Comparison of ENCODE assay signal across 1 cellular context in the genomic region with DNA sequence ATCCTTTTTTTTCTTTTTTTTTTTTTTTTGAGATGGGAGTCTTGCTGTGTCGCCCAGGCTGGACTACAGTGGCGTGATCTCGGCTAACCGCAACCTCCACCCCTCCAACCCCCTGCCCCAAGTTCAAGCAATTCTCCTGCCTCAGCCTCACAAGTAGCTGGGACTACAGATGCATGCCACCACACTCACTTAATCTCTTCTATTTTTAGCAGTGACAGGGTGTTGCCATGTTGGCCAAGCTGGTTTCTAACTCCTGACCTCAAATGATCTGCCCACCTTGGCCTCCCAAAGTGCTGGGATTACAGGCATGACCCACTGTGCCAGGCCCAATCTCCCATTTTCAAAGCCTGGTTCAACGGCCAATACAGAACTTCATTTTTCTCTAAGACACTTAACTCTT.
TF ChIP-seq lines count a peak whose summit lies in the region.

No MANE protein-coding gene starts in this region.

TF ChIP-seq in GM12878, 131 proteins besides CTCF, POLR2A, EP300 and RAD21:
- TF ChIP-seq, protein P1, sequence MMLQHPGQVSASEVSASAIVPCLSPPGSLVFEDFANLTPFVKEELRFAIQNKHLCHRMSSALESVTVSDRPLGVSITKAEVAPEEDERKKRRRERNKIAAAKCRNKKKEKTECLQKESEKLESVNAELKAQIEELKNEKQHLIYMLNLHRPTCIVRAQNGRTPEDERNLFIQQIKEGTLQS (IDR thresholded peaks at IDR 0.05; ENCODE audit: borderline replicate concordance, extremely low read depth, low read depth, low read length) = no peak
- TF ChIP-seq, protein P2, sequence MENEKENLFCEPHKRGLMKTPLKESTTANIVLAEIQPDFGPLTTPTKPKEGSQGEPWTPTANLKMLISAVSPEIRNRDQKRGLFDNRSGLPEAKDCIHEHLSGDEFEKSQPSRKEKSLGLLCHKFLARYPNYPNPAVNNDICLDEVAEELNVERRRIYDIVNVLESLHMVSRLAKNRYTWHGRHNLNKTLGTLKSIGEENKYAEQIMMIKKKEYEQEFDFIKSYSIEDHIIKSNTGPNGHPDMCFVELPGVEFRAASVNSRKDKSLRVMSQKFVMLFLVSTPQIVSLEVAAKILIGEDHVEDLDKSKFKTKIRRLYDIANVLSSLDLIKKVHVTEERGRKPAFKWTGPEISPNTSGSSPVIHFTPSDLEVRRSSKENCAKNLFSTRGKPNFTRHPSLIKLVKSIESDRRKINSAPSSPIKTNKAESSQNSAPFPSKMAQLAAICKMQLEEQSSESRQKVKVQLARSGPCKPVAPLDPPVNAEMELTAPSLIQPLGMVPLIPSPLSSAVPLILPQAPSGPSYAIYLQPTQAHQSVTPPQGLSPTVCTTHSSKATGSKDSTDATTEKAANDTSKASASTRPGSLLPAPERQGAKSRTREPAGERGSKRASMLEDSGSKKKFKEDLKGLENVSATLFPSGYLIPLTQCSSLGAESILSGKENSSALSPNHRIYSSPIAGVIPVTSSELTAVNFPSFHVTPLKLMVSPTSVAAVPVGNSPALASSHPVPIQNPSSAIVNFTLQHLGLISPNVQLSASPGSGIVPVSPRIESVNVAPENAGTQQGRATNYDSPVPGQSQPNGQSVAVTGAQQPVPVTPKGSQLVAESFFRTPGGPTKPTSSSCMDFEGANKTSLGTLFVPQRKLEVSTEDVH (IDR thresholded peaks at IDR 0.05; ENCODE audit: low read depth, partially characterized antibody) = no peak
- no peak for TF ChIP-seq CREB1 (IDR thresholded peaks at IDR 0.05; ENCODE audit: low read depth)
